In genomic region chr15:90031231-90031791, GRCh38 we compare ENCODE assay signal across 1 cellular context.
TF ChIP-seq lines count a peak whose summit lies in the region.

No MANE protein-coding gene starts in this region.

TF ChIP-seq in K562, 482 proteins besides CTCF, POLR2A, EP300 and RAD21 (continued from another document):
- TF ChIP-seq ZNF609 (CRISPR knock-in tag; IDR thresholded peaks at IDR 0.05; ENCODE audit: borderline replicate concordance) (no peak), HNRNPK (IDR thresholded peaks at IDR 0.05; ENCODE audit: low read depth, low read length, poor library complexity, severe bottlenecking) (no peak), NR0B1 (IDR thresholded peaks at IDR 0.05; ENCODE audit: partially characterized antibody) (no peak), ZNF274 (IDR thresholded peaks at IDR 0.05; ENCODE audit: borderline replicate concordance, low read depth, low read length) (no peak), HBP1 (CRISPR knock-in tag; IDR thresholded peaks at IDR 0.05) (no peak), NRF1 (conservative IDR thresholded peaks at IDR 0.05 in 1 of 2, IDR thresholded peaks at IDR 0.05 in 1 of 2) (no peak), MAX (CRISPR knock-in tag; IDR thresholded peaks at IDR 0.05) (no peak), SETDB1 (IDR thresholded peaks at IDR 0.05; ENCODE audit: low read length) (no peak), ELF1 (tag; IDR thresholded peaks at IDR 0.05) (peak; percentile 16; the same call in 1 of the 2 replicates), ZNF354B (CRISPR knock-in tag; IDR thresholded peaks at IDR 0.05) (no peak), SNIP1 (IDR thresholded peaks at IDR 0.05; ENCODE audit: low read depth) (no peak), ARID3A (IDR thresholded peaks at IDR 0.05; ENCODE audit: borderline replicate concordance, low read depth, low read length) (no peak)
